ENCODE assay signal across 1 cellular context in the genomic region with DNA sequence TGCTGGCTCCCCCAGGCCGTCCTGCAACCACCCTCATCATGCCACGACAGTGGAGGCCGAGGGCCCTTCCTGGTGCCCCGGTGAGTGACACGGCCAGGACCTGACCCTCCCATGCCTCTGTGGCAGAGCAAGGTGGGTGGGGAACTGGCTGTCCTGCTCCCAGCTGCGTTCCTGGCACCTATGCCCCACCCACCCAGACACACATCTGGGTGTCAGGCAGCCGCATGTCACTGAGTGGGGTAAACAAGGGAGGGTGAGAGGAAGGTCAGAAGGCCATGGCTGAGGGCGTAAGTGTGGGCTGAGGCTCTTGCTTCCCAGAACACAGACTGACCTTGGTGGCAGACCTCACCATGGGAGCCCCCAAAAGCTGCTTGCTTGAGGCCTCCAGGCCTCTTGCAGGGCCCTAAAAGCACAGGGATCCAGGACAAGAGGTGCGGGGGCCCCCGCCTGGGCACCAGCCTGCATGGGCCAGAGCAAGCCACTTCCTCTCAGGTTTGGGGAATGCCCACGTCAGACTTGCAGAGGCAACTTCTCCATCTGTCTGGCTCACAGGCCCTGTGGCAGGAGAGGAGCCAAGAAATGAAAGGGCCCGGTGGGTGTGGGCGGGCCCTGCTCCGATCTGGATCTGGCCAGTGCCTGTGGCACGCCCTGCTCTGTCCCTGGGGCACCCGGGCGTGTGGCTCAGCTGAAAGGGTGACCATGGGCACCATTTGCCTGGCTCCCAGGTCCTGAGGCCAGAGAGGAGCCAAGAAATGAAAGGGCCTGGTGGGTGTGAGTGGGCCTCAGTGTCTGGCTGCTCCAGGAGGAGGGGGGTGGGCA.
TF ChIP-seq lines count a peak whose summit lies in the region.

No MANE protein-coding gene starts in this region.

TF ChIP-seq in IMR-90, 13 proteins besides CTCF, POLR2A, EP300 and RAD21:
- TF ChIP-seq MAZ (IDR thresholded peaks at IDR 0.05; ENCODE audit: borderline replicate concordance, low read depth, low read length) (0 out of 2 replicates have a peak, but pooled peaks have one; percentile 7), BHLHE40 (IDR thresholded peaks at IDR 0.05; ENCODE audit: low read depth, low read length) (no peak)
